In the genomic region with DNA sequence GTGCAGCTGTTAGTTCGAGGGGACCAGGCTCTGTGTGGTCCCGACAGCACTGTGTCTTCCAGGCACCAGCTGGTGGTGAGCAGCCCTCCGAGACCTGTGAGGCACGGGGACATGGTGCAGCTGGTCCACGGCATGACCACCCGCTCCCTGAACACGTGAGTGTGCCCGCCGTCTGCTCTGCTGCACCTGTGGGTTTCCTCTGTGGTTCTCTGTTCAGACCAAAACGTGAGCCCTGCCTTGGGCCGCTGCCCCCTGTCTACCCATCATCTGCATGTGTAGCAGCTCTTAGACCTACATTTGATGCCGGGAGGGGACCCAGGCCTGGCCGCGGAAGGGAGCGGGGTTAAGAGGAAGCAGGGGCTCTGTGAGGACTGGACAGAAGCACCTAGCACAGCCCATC, we compare ENCODE assay signal across 22 cellular contexts. TPM values are rescaled to one million over a fixed set of nuclear protein-coding genes. Genes with fewer than 3 reads are reported as not detected.
"Had no signal": no experiment of that assay in that cellular context is flagged by ENCODE, and none has a peak within 500 bp of the region (broad histone marks: within the 10 kb centered on the region; RNA-seq: fewer than 3 reads in every experiment).

No MANE protein-coding gene starts in this region.

- H3K27ac Mint-ChIP-seq: T-cell had no signal

- H3K4me3 Mint-ChIP-seq: T-cell had no signal

- H3K27me3 Mint-ChIP-seq: T-cell had no signal

- H3K9me3 Mint-ChIP-seq: T-cell had no signal

- ATAC-seq: Panc1, PC-3, T-cell had no signal

- H3K4me1 Mint-ChIP-seq: T-cell had no signal

- DNase-seq: Karpas-422; KG1; MG63; NCI-H1092 treated with DMSO at 0.1 percent for 48 hours; NCI-H1436; NCI-H1694; NCI-H187 treated with DMSO at 0.1 percent for 48 hours; NCI-H2081; NCI-H2107; NCI-H2227 treated with DMSO at 0.1 percent for 48 hours; NCI-H524; NCI-H526 treated with DMSO at 0.1 percent for 48 hours; NCI-H774; NK-92 treated with Interleukin-12 subunit alpha and Interleukin-12 subunit beta, amount 100 ng/mL, for 24 hours; PC-3; SHP77; SK-N-SH; SW 1271; T-cell had no signal

RNA-seq across cellular contexts. Expression of gene PRRT1B, which starts 32.1 kb away (rescaled TPM):
- total RNA-seq: NCI-H460, PC-3, SK-MEL-5, T-cell had no signal
- polyA plus RNA-seq: SK-N-SH had no signal
